ENCODE assay signal across 27 cellular contexts in the genomic region with DNA sequence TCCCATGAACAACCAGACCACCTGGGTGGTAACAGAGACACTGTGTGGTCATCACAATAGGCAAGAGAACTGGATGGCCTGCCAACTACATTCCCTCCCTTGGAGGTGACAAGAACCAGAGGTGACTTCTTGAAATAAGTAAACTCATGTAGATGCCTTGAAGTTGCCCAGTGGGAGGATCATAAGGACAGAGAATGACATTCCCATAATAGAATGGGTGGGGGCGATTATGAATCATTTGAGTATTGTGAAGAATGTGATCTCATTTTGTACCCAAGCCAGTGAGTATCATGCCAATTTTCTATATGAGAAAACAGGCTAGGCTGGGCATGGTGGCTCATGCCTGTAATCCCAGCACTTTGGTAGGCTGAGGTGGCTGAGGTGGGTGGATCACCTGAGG.
"Had no signal": no experiment of that assay in that cellular context is flagged by ENCODE, and none has a peak within 500 bp of the region (broad histone marks: within the 10 kb centered on the region; RNA-seq: fewer than 3 reads in every experiment).

No MANE protein-coding gene starts in this region.

- DNase-seq: hippocampal formation; kidney; left colon; left lung; lower lobe of right lung; mammary epithelial cell; mesenchymal stem cell; naive thymus-derived CD8-positive, alpha-beta T cell; pancreas; retina; right cardiac atrium; stimulated activated CD4-positive, alpha-beta T cell treated with anti-CD3 and anti-CD28 coated beads, Interleukin-12 subunit alpha, Interleukin-12 subunit beta, amount 100 ng/mL, for 4 hours; stimulated activated CD4-positive, alpha-beta T cell treated with anti-CD3 and anti-CD28 coated beads, Interleukin-15, amount 100 ng/mL, for 24 hours; stimulated activated CD4-positive, alpha-beta T cell treated with anti-CD3 and anti-CD28 coated beads, Interleukin-2, amount 100 ng/mL, for 24 hours; stimulated activated CD4-positive, alpha-beta T cell treated with anti-CD3 and anti-CD28 coated beads, Interleukin-4, amount 100 ng/mL, for 1 hour; stimulated activated naive B cell treated with anti-CD40 and anti-IgM and Interleukin-4, amounts not matched to agents 10 μg/mL and 1 μg/mL and 100 μg/mL, for 72 hours; stimulated activated naive CD8-positive, alpha-beta T cell treated with anti-CD3 and anti-CD28 coated beads, Interleukin-15, Interleukin-2, amounts not matched to agents 100 U/mL and 50 U/mL, for 24 hours; stomach had no signal

- H3K4me3 Mint-ChIP-seq: naive thymus-derived CD8-positive, alpha-beta T cell; nephron; neural crest cell; stimulated activated naive B cell treated with anti-CD40 and anti-IgM and Interleukin-4, amounts not matched to agents 10 μg/mL and 1 μg/mL and 100 μg/mL, for 72 hours; type B pancreatic cell had no signal

- H3K4me1 Mint-ChIP-seq: nephron; stimulated activated naive B cell treated with anti-CD40 and anti-IgM and Interleukin-4, amounts not matched to agents 10 μg/mL and 1 μg/mL and 100 μg/mL, for 72 hours had no signal

- H3K9me3 Mint-ChIP-seq: naive thymus-derived CD8-positive, alpha-beta T cell; neural crest cell; stimulated activated naive B cell treated with anti-CD40 and anti-IgM and Interleukin-4, amounts not matched to agents 10 μg/mL and 1 μg/mL and 100 μg/mL, for 72 hours; type B pancreatic cell had no signal

- H3K27ac ChIP-seq: left lung, lower lobe of right lung, pancreas, prostate gland, skin epidermis, stomach, suprapubic skin, tibial nerve, vagina had no signal

- H3K27ac Mint-ChIP-seq: naive thymus-derived CD8-positive, alpha-beta T cell; nephron; stimulated activated naive B cell treated with anti-CD40 and anti-IgM and Interleukin-4, amounts not matched to agents 10 μg/mL and 1 μg/mL and 100 μg/mL, for 72 hours; type B pancreatic cell had no signal

- ATAC-seq: left colon; left lung; lower lobe of right lung; naive thymus-derived CD8-positive, alpha-beta T cell; pancreas; right cardiac atrium; sciatic nerve; stimulated activated naive B cell treated with anti-CD40 and anti-IgM and Interleukin-4, amounts not matched to agents 10 μg/mL and 1 μg/mL and 100 μg/mL, for 72 hours; stimulated activated naive CD8-positive, alpha-beta T cell treated with anti-CD3 and anti-CD28 coated beads, Interleukin-15, Interleukin-2, amounts not matched to agents 100 U/mL and 50 U/mL, for 24 hours had no signal

- H3K36me3 Mint-ChIP-seq: naive thymus-derived CD8-positive, alpha-beta T cell; stimulated activated naive B cell treated with anti-CD40 and anti-IgM and Interleukin-4, amounts not matched to agents 10 μg/mL and 1 μg/mL and 100 μg/mL, for 72 hours; type B pancreatic cell had no signal
